In the genomic region with DNA sequence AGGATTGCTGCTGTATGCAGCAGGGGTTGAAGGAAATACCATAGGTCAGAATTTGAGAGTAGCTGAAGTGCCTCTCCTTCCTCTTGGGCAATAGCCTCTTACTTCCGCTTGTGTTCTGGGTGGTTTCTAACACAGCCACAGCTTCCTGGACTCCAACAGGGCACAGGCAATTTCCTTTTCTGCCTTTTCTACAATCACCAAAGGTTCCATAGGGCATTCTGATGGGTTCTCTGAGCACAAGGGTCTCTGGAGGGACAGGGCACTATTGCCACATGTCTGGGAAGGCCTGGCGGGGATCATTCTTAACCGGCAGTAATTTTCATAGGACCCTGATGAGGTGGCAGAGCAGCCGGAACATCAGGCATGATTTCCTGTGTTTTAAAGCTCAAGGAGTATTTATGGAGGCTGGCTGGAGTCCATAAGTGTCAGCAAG, we compare ENCODE assay signal across 8 cellular contexts.
DNase-seq lines count a peak whose midpoint lies in the region; ATAC-seq and TF ChIP-seq lines count a peak whose summit lies in the region.

No MANE protein-coding gene starts in this region.

- ATAC-seq in GM21528 (IDR thresholded peaks at IDR 0.05; ENCODE audit: low FRiP score, unreplicated experiment) = no peak

- POLR2A ChIA-PET in GM10248 (lab: Yijun Ruan, JAX) = no interaction called here

- CTCF ChIA-PET in GM10248 (lab: Yijun Ruan, JAX) = interaction anchor here (2.4 kb wide), 1 partner anchor 11 kb away, joined by 14 read pairs; no protein-coding TSS in a partner anchor

- TF ChIP-seq CTCF in GM10248 (IDR thresholded peaks at IDR 0.05; ENCODE audit: control extremely low read depth, extremely low read depth, low read depth, missing control alignments) = no peak

- DNase-seq in GM10248 (ENCODE audit: extremely low spot score) (peak; percentile 53), NCI-H2029 treated with DMSO at 0.1 percent for 48 hours (lab: John Stamatoyannopoulos, UW) (peak; percentile 11), amniotic epithelial cell (ENCODE audit: low read depth) (peak; percentile 64), medulla oblongata (ENCODE audit: extremely low spot score) (peak; percentile 75), NCI-H1105 (lab: John Stamatoyannopoulos, UW) (no peak), middle frontal gyrus (ENCODE audit: extremely low spot score, low spot score) (no peak), NCI-H1436 treated with DMSO at 0.1 percent for 48 hours (lab: John Stamatoyannopoulos, UW) (no peak)

Comparison
In these comparisons a context has a peak if more than half of its experiments do, and no peak if none do; other contexts are left out.
1. DNase-seq: peak in GM10248 (single experiment), NCI-H2029 treated with DMSO at 0.1 percent for 48 hours (single experiment), amniotic epithelial cell (single experiment) and medulla oblongata (single experiment); none in NCI-H1105 (single experiment), middle frontal gyrus (single experiment) and NCI-H1436 treated with DMSO at 0.1 percent for 48 hours (single experiment).